ENCODE assay signal across 8 cellular contexts in the genomic region with DNA sequence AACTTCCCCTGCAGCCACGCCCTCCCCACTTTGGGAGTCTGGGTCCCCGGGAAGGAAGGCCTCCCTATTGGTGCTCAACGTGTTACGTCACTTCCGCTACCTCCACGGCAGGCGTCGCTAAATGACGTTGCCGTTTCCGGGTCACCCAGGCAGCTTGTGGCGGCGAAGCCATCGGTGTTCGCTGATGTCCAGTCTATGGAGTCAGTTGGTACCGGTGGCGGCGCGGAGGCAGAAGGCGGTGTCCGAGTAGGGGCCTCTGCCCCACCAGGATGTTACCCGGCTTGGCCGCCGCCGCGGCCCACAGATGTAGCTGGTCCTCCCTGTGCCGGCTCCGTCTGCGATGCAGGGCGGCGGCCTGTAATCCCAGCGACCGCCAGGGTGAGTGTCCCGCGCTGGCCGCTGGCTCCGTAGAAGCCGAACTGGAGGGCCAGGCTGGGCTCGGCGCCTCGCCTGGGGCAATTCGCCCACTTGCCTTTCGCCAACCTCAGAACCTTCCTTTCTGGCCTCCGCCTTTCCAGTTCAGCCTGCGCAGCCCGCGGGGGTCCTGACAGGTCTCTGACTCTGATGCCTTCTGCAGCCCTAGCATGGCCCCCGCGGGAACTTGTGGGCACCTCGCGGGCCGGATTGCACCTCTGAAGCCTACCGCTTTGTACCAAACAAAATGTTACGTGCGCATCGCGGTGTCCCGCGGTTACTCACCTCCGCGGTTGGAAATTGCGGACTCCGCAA. TPM values are rescaled to one million over a fixed set of nuclear protein-coding genes. Genes with fewer than 3 reads are reported as not detected.
DNase-seq lines count a peak whose midpoint lies in the region; ATAC-seq and TF ChIP-seq lines count a peak whose summit lies in the region.

A gene (plus strand): TSS at position 148 of the 729 bp plus-strand sequence. CDS start 122 bp downstream, at position 270.

- peak within 1 kb of the TSS; percentile 98 for H3K4me3 ChIP-seq in epithelial cell of proximal tubule (ENCODE audit: low read depth, low read length)

- TF ChIP-seq RAD21 in Ishikawa (IDR thresholded peaks at IDR 0.05; ENCODE audit: low read depth) = no peak

- ATAC-seq in GM21576 (IDR thresholded peaks at IDR 0.05; ENCODE audit: unreplicated experiment) = peak; percentile 99

- DNase-seq in DMS53 (lab: John Stamatoyannopoulos, UW) (peak; percentile 98), OCI-M2 (lab: John Stamatoyannopoulos, UW; ENCODE audit: unreplicated experiment) (peak; percentile 9), activated T-cell treated with anti-CD3 and anti-CD28 coated beads for 4 hours (peak; percentile 87), epithelial cell of proximal tubule (ENCODE audit: low read depth) (peak; percentile 63), mucosa of gallbladder (ENCODE audit: low spot score) (peak; percentile 96)
- DNase-seq in stimulated activated CD8-positive, alpha-beta memory T cell treated with anti-CD3 and anti-CD28 coated beads, Interleukin-4, amount 100 ng/mL, for 4 hours (ENCODE audit: low read depth in 2 of 2, low spot score in 1 of 2) = peak; percentile 83 to 85

- no peak for TF ChIP-seq EP300 in Ishikawa (IDR thresholded peaks at IDR 0.05; ENCODE audit: borderline replicate concordance)

- TF ChIP-seq CTCF in epithelial cell of proximal tubule (conservative IDR thresholded peaks at IDR 0.05; ENCODE audit: low read depth, low read length) = peak; percentile 34

TF ChIP-seq in Ishikawa, 13 proteins besides CTCF, POLR2A, EP300 and RAD21:
- TF ChIP-seq CREB1 (IDR thresholded peaks at IDR 0.05; ENCODE audit: low read depth) = peak; percentile 92
- TF ChIP-seq, protein P1, sequence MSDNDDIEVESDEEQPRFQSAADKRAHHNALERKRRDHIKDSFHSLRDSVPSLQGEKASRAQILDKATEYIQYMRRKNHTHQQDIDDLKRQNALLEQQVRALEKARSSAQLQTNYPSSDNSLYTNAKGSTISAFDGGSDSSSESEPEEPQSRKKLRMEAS (IDR thresholded peaks at IDR 0.05) = peak; percentile 58
- 0 out of 2 replicates have a peak, but pooled peaks have one; percentile 9 for TF ChIP-seq TEAD4 (IDR thresholded peaks at IDR 0.05)
- peak; percentile 89 for TF ChIP-seq TAF1 (IDR thresholded peaks at IDR 0.05; ENCODE audit: low read depth)
- TF ChIP-seq CEBPB (IDR thresholded peaks at IDR 0.05) = no peak
- TF ChIP-seq TCF12 (IDR thresholded peaks at IDR 0.05; ENCODE audit: low read depth) = peak; percentile 49; the same call in 1 of the 2 replicates
- TF ChIP-seq FOXM1 (IDR thresholded peaks at IDR 0.05; ENCODE audit: borderline replicate concordance, low read depth) = no peak
- peak; percentile 66; the same call in 1 of the 2 replicates for TF ChIP-seq YY1 (IDR thresholded peaks at IDR 0.05; ENCODE audit: low read depth)
- no peak for TF ChIP-seq ZBTB7A (IDR thresholded peaks at IDR 0.05; ENCODE audit: low read depth)

RNA-seq across cellular contexts. Expression of the gene that starts here (rescaled TPM):
- total RNA-seq in epithelial cell of proximal tubule = 53.6 and 57.6 TPM in 2 replicates
- 51.9 TPM for total RNA-seq in mucosa of gallbladder

Comparison
In these comparisons a context has a peak if more than half of its experiments do, and no peak if none do; other contexts are left out.
1. Peak in every context shown above with its lines: DNase-seq, ATAC-seq and H3K4me3 ChIP-seq.
2. DNase-seq: peak in every context shown above with its lines; median percentile 98 in DMS53; 96 in mucosa of gallbladder; 87 in activated T-cell treated with anti-CD3 and anti-CD28 coated beads for 4 hours; 84 in stimulated activated CD8-positive, alpha-beta memory T cell treated with anti-CD3 and anti-CD28 coated beads, Interleukin-4, amount 100 ng/mL, for 4 hours; 63 in epithelial cell of proximal tubule; 9 in OCI-M2.